In genomic region chr5:154782326-154782725, GRCh38 we compare ENCODE assay signal across 11 cellular contexts. TPM values are rescaled to one million over a fixed set of nuclear protein-coding genes. Genes with fewer than 3 reads are reported as not detected.
DNase-seq lines count a peak whose midpoint lies in the region; ATAC-seq and TF ChIP-seq lines count a peak whose summit lies in the region.
"Had no signal": no experiment of that assay in that cellular context is flagged by ENCODE, and none has a peak within 500 bp of the region (broad histone marks: within the 10 kb centered on the region; RNA-seq: fewer than 3 reads in every experiment).

No MANE protein-coding gene starts in this region.

- intact Hi-C loops in Right ventricle myocardium superior (cut with DNase I) (no loop called here), cardiac septum (cut with DNase I) (no loop called here), vagina (cut with DNase I) (no loop called here)

- H3K9me3 ChIP-seq in vagina (no peaks in the 10 kb centered on the region), Karpas-422 (ENCODE audit: low read length) (no peaks in the 10 kb centered on the region)

- peaks cover 90% of the 10 kb centered on the region for H3K4me1 ChIP-seq in vagina
- H3K4me1 ChIP-seq in Karpas-422 (ENCODE audit: low read length): peaks cover 81% of the 10 kb centered on the region

- ATAC-seq in Right ventricle myocardium superior (ENCODE audit: poor library complexity): peak; percentile 52

- H2AFZ ChIP-seq in Karpas-422 (ENCODE audit: low read length): no peak overlapping the region

- no peaks in the 10 kb centered on the region for H3K9me2 ChIP-seq in Karpas-422 (replicated peaks; ENCODE audit: insufficient read depth, low read length)

- no peaks in the 10 kb centered on the region for H3K36me3 ChIP-seq in vagina
- peaks cover 3% of the 10 kb centered on the region for H3K36me3 ChIP-seq in Karpas-422 (ENCODE audit: insufficient read depth, low read length)

- H3K4me3 ChIP-seq in vagina: no peak overlapping the region
- H3K4me3 ChIP-seq in Karpas-422 (ENCODE audit: low read length): no peak overlapping the region

- no peak overlapping the region for H3K9ac ChIP-seq in Karpas-422 (ENCODE audit: low read length)

- peaks cover 100% of the 10 kb centered on the region for H3K79me2 ChIP-seq in Karpas-422 (ENCODE audit: low read length)

- no peak overlapping the region for H3K4me2 ChIP-seq in Karpas-422 (ENCODE audit: low read depth, low read length, poor library complexity, severe bottlenecking)

- H4K20me1 ChIP-seq in Karpas-422 (ENCODE audit: insufficient read depth, low read depth, low read length): peaks cover 87% of the 10 kb centered on the region

- no peak for TF ChIP-seq POLR2A in vagina (IDR thresholded peaks at IDR 0.05)

- no peak for DNase-seq in Right ventricle myocardium superior
- DNase-seq in cardiac septum (ENCODE audit: low spot score): no peak
- DNase-seq in chondrocyte (ENCODE audit: low spot score): no peak
- peak; percentile 44 for DNase-seq in mucosa of gallbladder (ENCODE audit: low spot score)
- no peak for DNase-seq in vagina (ENCODE audit: extremely low spot score in 2 of 2)
- no peak for DNase-seq in Karpas-422
- no peak for DNase-seq in NCI-H1105 (lab: John Stamatoyannopoulos, UW)
- no peak for DNase-seq in NOMO-1 treated with dmso at 0.1 percent for 144 hours (lab: John Stamatoyannopoulos, UW; ENCODE audit: unreplicated experiment)
- DNase-seq: activated CD4-positive, CD25-positive, alpha-beta regulatory T cell treated with anti-CD3 and anti-CD28 coated beads, Interleukin-2, amount 50 U/mL, for 72 hours; activated naive CD4-positive, alpha-beta T cell treated with anti-CD3 and anti-CD28 coated beads, Interleukin-2, amount 50 U/mL, for 16 hours; NCI-H510A treated with DMSO at 0.1 percent for 48 hours had no signal

- H3K27ac ChIP-seq in vagina: peak overlapping the region; percentile 30
- H3K27ac ChIP-seq in Karpas-422 (ENCODE audit: low read length): no peak overlapping the region

- no peaks in the 10 kb centered on the region for H3K27me3 Mint-ChIP-seq in chondrocyte (ENCODE audit: low read depth)

- peaks cover 69% of the 10 kb centered on the region for H3K4me1 Mint-ChIP-seq in chondrocyte (ENCODE audit: low read depth)

- H3K4me3 Mint-ChIP-seq in chondrocyte (ENCODE audit: unreplicated experiment): no peak overlapping the region

- TF ChIP-seq CTCF in chondrocyte (IDR thresholded peaks at IDR 0.05) (no peak), vagina (IDR thresholded peaks at IDR 0.05) (no peak)

- H3K27ac Mint-ChIP-seq in chondrocyte (ENCODE audit: unreplicated experiment): peak overlapping the region; percentile 22

- no peaks in the 10 kb centered on the region for H3K9me3 Mint-ChIP-seq in chondrocyte (ENCODE audit: low read depth)

- no peaks in the 10 kb centered on the region for H3K36me3 Mint-ChIP-seq in chondrocyte (ENCODE audit: low read depth)

- H3K27me3 ChIP-seq in vagina: no peaks in the 10 kb centered on the region
- H3K27me3 ChIP-seq in Karpas-422 (ENCODE audit: low read length): no peaks in the 10 kb centered on the region

RNA-seq across cellular contexts. Expression of gene LARP1, which starts 27.1 kb away (rescaled TPM):
- total RNA-seq in Right ventricle myocardium superior (151 TPM), cardiac septum (160 TPM), chondrocyte (225 to 272 TPM (median 258 TPM) in 3 replicates), mucosa of gallbladder (190 TPM), vagina (98.0 TPM)
- total RNA-seq in Karpas-422 (2014; rRNA removed; shearing (Covaris generic); ENCODE audit: low replicate concordance): 105 and 140 TPM in 2 replicates
